28 cellular contexts compared by ENCODE assay signal in the genomic region with DNA sequence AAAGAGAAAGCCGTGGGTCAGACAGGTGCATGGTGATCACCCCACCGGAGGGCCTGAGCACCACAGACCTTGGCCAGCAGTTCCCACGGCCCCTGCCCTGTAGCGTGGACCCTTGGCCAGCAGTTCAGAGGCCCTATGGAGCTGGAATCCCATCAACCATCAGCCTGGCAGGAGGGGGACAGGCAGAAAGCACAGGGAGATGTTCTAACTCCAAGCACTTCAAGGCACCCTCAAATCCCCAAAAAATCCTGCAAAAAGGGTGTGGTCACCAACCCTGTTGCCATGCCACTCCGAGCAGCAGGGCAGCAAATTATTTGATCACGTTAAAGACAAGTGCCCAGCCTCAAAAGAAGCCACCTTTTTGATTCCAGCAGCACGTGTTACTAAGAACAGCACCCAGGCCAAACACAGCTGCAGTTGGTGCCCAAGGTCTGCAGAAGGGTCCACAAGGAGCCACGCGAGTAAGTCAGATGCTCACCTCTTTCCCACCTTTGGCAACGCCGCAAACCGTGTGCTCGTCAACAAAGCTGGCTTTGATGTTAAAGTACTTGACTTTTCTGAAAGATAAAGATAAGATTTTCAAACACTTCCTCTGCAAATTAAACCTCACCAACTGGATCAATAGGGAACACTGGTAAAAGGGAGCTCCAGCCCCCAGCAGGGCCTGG.
"Had no signal": no experiment of that assay in that cellular context is flagged by ENCODE, and none has a peak within 500 bp of the region (broad histone marks: within the 10 kb centered on the region; RNA-seq: fewer than 3 reads in every experiment).

No MANE protein-coding gene starts in this region.

- FAIRE-seq: endometrium, keratinocyte had no signal

- H2AFZ ChIP-seq: neural progenitor cell had no signal

- H3K27me3 ChIP-seq: esophagus squamous epithelium, neural progenitor cell, ovary, sigmoid colon, stomach, tibial artery had no signal

- H3K36me3 ChIP-seq: neural progenitor cell, ovary had no signal

- H3K4me3 Mint-ChIP-seq: effector memory CD8-positive, alpha-beta T cell; mesothelial cell of epicardium; naive B cell; natural killer cell treated with Interleukin-12 subunit alpha and Interleukin-12 subunit beta and Interleukin-15 and Interleukin-18, amount 100 ng/mL, for 72 hours; neural progenitor cell; stimulated activated effector memory CD8-positive, alpha-beta T cell treated with anti-CD3 and anti-CD28 coated beads, Interleukin-12 subunit alpha, Interleukin-12 subunit beta, amount 100 ng/mL, for 72 hours; type B pancreatic cell had no signal

- H3K4me1 Mint-ChIP-seq: mesothelial cell of epicardium; naive B cell; neural progenitor cell; stimulated activated effector memory CD8-positive, alpha-beta T cell treated with anti-CD3 and anti-CD28 coated beads, Interleukin-12 subunit alpha, Interleukin-12 subunit beta, amount 100 ng/mL, for 72 hours had no signal

- H3K27ac ChIP-seq: coronary artery, esophagus squamous epithelium, lower lobe of right lung, neural progenitor cell, ovary, psoas muscle, sigmoid colon, tibial artery had no signal

- H3K4me1 ChIP-seq: lower lobe of right lung, neural progenitor cell, psoas muscle, sigmoid colon, tibial artery had no signal

- H3K9me3 Mint-ChIP-seq: effector memory CD8-positive, alpha-beta T cell; natural killer cell treated with Interleukin-12 subunit alpha and Interleukin-12 subunit beta and Interleukin-15 and Interleukin-18, amount 100 ng/mL, for 72 hours; neural progenitor cell; stimulated activated effector memory CD8-positive, alpha-beta T cell treated with anti-CD3 and anti-CD28 coated beads, Interleukin-12 subunit alpha, Interleukin-12 subunit beta, amount 100 ng/mL, for 72 hours; type B pancreatic cell had no signal

- H3K36me3 Mint-ChIP-seq: natural killer cell treated with Interleukin-12 subunit alpha and Interleukin-12 subunit beta and Interleukin-15 and Interleukin-18, amount 100 ng/mL, for 72 hours; neural progenitor cell had no signal

- H3K4me2 ChIP-seq: neural progenitor cell had no signal

- H3K27me3 Mint-ChIP-seq: effector memory CD8-positive, alpha-beta T cell; naive B cell; natural killer cell treated with Interleukin-12 subunit alpha and Interleukin-12 subunit beta and Interleukin-15 and Interleukin-18, amount 100 ng/mL, for 72 hours had no signal

- H3K27ac Mint-ChIP-seq: effector memory CD8-positive, alpha-beta T cell; mesothelial cell of epicardium; naive B cell; natural killer cell treated with Interleukin-12 subunit alpha and Interleukin-12 subunit beta and Interleukin-15 and Interleukin-18, amount 100 ng/mL, for 72 hours; neural progenitor cell; type B pancreatic cell had no signal

- H3K4me3 ChIP-seq: coronary artery, esophagus squamous epithelium, lower lobe of right lung, mucosa of descending colon, neural progenitor cell, ovary, psoas muscle, sigmoid colon, stomach, tibial artery had no signal

- DNase-seq: dermis blood vessel endothelial cell; effector memory CD8-positive, alpha-beta T cell; erythroblast; esophagus squamous epithelium; foreskin melanocyte; head of caudate nucleus; left ventricle myocardium superior; lower lobe of right lung; mucosa of descending colon; naive B cell; nucleus accumbens; ovary; right cardiac atrium; sigmoid colon; stimulated activated CD4-positive, alpha-beta T cell treated with anti-CD3 and anti-CD28 coated beads, Interleukin-2, amount 100 ng/mL, for 24 hours; stimulated activated CD4-positive, alpha-beta T cell treated with anti-CD3 and anti-CD28 coated beads, Interleukin-4, amount 100 ng/mL, for 24 hours; stimulated activated naive CD4-positive, alpha-beta T cell treated with Interleukin-2 at 50 U/mL for 16 hours; tibial artery had no signal

- H3K9ac ChIP-seq: neural progenitor cell had no signal

- H3K9me3 ChIP-seq: esophagus squamous epithelium, lower lobe of right lung, mucosa of descending colon, ovary, psoas muscle, sigmoid colon, stomach, tibial artery had no signal
